13 cellular contexts compared by ENCODE assay signal in genomic region chr5:173866249-173867172, GRCh38. TPM values are rescaled to one million over a fixed set of nuclear protein-coding genes. Genes with fewer than 3 reads are reported as not detected.
DNase-seq lines count a peak whose midpoint lies in the region; ATAC-seq and TF ChIP-seq lines count a peak whose summit lies in the region.
"Had no signal": no experiment of that assay in that cellular context is flagged by ENCODE, and none has a peak within 500 bp of the region (broad histone marks: within the 10 kb centered on the region; RNA-seq: fewer than 3 reads in every experiment).

No MANE protein-coding gene starts in this region.

- no peaks in the 10 kb centered on the region for H3K36me3 Mint-ChIP-seq in dendritic cell treated with granulocyte-macrophage colony-stimulating factor and Interleukin-4, amounts not matched to agents 40 ng/mL and 50 ng/mL, for 4 days (ENCODE audit: low read depth)
- H3K36me3 Mint-ChIP-seq: activated naive CD4-positive, alpha-beta T cell treated with anti-CD3 and anti-CD28 coated beads, Interleukin-2, amount 50 U/mL, for 72 hours had no signal

- no peak for TF ChIP-seq CTCF in upper lobe of right lung (IDR thresholded peaks at IDR 0.05)

- intact Hi-C loops in dendritic cell treated with granulocyte-macrophage colony-stimulating factor and Interleukin-4, amounts not matched to agents 40 ng/mL and 50 ng/mL, for 4 days (cut with micrococcal nuclease): no loop called here
- intact Hi-C loops in upper lobe of right lung (cut with DNase I): no loop called here

- no peaks in the 10 kb centered on the region for H3K36me3 ChIP-seq in upper lobe of right lung

- no peak overlapping the region for H3K4me3 ChIP-seq in upper lobe of right lung

- H3K27me3 Mint-ChIP-seq in dendritic cell treated with granulocyte-macrophage colony-stimulating factor and Interleukin-4, amounts not matched to agents 40 ng/mL and 50 ng/mL, for 4 days: no peaks in the 10 kb centered on the region

- H3K4me1 Mint-ChIP-seq in dendritic cell treated with granulocyte-macrophage colony-stimulating factor and Interleukin-4, amounts not matched to agents 40 ng/mL and 50 ng/mL, for 4 days (ENCODE audit: low read depth): peaks cover 64% of the 10 kb centered on the region

- H3K9me3 Mint-ChIP-seq in dendritic cell treated with granulocyte-macrophage colony-stimulating factor and Interleukin-4, amounts not matched to agents 40 ng/mL and 50 ng/mL, for 4 days: no peaks in the 10 kb centered on the region

- H3K4me3 Mint-ChIP-seq in dendritic cell treated with granulocyte-macrophage colony-stimulating factor and Interleukin-4, amounts not matched to agents 40 ng/mL and 50 ng/mL, for 4 days: peak overlapping the region; percentile 58
- H3K4me3 Mint-ChIP-seq: activated CD8-positive, alpha-beta T cell treated with anti-CD3 and anti-CD28 coated beads, Interleukin-2, amount 10 ng/mL, durations not matched to agents 7 days and 5 days had no signal

- DNase-seq in SIG-M5 treated with dmso at 0.1 percent for 504 hours (lab: John Stamatoyannopoulos, UW; ENCODE audit: unreplicated experiment) (peak; percentile 49), SIG-M5 (lab: John Stamatoyannopoulos, UW) (no peak), midbrain (lab: John Stamatoyannopoulos, UW) (peak; percentile 92), upper lobe of right lung (peak; percentile 64), NCI-H524 (lab: John Stamatoyannopoulos, UW) (no peak)
- no peak for DNase-seq in stimulated activated CD4-positive, alpha-beta T cell treated with anti-CD3 and anti-CD28 coated beads, Interleukin-15, amount 100 ng/mL, for 24 hours
- DNase-seq: activated CD8-positive, alpha-beta T cell treated with anti-CD3 and anti-CD28 coated beads, Interleukin-2, amount 10 ng/mL, durations not matched to agents 7 days and 5 days; stimulated activated CD4-positive, alpha-beta T cell treated with anti-CD3 and anti-CD28 coated beads, Interleukin-4, amount 100 ng/mL, for 1 hour had no signal

- peak; percentile 73 for ATAC-seq in upper lobe of right lung
- no peak for ATAC-seq in HG02840 (IDR thresholded peaks at IDR 0.05; ENCODE audit: low FRiP score, unreplicated experiment)
- ATAC-seq: activated CD8-positive, alpha-beta T cell treated with anti-CD3 and anti-CD28 coated beads, Interleukin-2, amount 10 ng/mL, durations not matched to agents 7 days and 5 days; activated naive CD4-positive, alpha-beta T cell treated with anti-CD3 and anti-CD28 coated beads, Interleukin-2, amount 50 U/mL, for 72 hours; SK-N-SH treated with all-trans-retinoic acid at 6 μM for 48 hours had no signal

- H3K4me1 ChIP-seq in upper lobe of right lung: peaks cover 16% of the 10 kb centered on the region

- no peaks in the 10 kb centered on the region for H3K9me3 ChIP-seq in upper lobe of right lung

- peak overlapping the region; percentile 55 for H3K27ac ChIP-seq in upper lobe of right lung
- H3K27ac ChIP-seq: 22Rv1 had no signal

- H3K27me3 ChIP-seq in upper lobe of right lung: no peaks in the 10 kb centered on the region

- H3K27ac Mint-ChIP-seq in dendritic cell treated with granulocyte-macrophage colony-stimulating factor and Interleukin-4, amounts not matched to agents 40 ng/mL and 50 ng/mL, for 4 days: peak overlapping the region; percentile 95
- H3K27ac Mint-ChIP-seq: activated CD8-positive, alpha-beta T cell treated with anti-CD3 and anti-CD28 coated beads, Interleukin-2, amount 10 ng/mL, durations not matched to agents 7 days and 5 days; activated naive CD4-positive, alpha-beta T cell treated with anti-CD3 and anti-CD28 coated beads, Interleukin-2, amount 50 U/mL, for 72 hours had no signal

RNA-seq across cellular contexts. Expression of gene CPEB4, which starts 21.6 kb away (rescaled TPM):
- 62.4 TPM for total RNA-seq in upper lobe of right lung

Comparison
In these comparisons a context has a peak if more than half of its experiments do, and no peak if none do; other contexts are left out.
1. DNase-seq: peak in SIG-M5 treated with dmso at 0.1 percent for 504 hours (single experiment), midbrain (single experiment) and upper lobe of right lung (single experiment); none in SIG-M5 (single experiment), stimulated activated CD4-positive, alpha-beta T cell treated with anti-CD3 and anti-CD28 coated beads, Interleukin-15, amount 100 ng/mL, for 24 hours (single experiment) and NCI-H524 (0 of 2).